Comparison of ENCODE assay signal across 1 cellular context in the genomic region with DNA sequence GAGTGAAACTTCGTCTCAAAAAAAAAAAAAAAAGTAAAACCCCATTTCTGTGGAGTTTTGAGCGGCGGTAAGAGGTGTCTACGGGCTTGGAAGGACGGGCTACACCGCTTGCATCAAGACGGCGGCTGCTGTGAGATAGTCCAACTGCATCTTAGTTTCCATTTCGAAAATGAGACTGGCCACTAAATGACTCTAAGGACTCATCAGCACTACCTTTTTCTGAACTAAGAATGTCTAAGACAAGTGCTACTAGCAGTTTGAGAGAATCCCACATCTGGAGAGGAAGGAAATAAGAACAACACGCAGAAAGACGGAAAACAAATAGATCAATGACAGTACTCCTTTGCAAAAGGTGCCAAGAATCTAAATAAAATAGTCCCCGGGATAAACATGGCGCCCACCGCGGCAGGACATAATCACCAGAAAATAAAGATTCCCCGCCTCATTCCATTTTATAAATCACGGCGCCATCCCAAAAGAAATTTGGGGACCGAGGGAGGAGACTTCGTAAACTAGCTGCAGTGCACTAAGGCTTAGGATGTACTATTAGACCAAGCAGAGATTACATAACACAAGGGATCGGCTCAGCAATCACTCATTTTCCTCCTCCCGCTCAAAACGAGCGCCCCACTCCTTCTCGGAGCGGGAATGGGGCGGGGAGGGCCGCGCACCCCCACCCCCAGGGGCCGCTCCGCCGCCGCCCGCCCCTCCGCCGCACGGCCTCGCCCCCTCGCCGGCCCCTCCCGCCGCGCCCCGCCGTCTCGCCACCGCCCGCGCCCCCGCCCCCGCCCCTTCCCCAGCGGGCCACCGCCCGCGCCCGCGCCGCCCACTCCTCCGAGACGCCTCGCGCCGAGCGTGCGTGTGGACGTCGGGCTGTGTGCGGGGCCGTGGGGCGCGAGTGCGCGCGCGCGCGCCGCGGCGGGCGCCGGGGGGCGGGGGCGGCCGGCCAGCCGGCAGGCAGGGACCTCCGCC.
A peak's percentile ranks its signal among the peaks of the same experiment; 100 is the strongest.
TF ChIP-seq lines count a peak whose summit lies in the region.

No MANE protein-coding gene starts in this region.

TF ChIP-seq in K562, 482 proteins besides CTCF, POLR2A, EP300 and RAD21 (continued from another document and continues in another):
- TF ChIP-seq, protein P1, sequence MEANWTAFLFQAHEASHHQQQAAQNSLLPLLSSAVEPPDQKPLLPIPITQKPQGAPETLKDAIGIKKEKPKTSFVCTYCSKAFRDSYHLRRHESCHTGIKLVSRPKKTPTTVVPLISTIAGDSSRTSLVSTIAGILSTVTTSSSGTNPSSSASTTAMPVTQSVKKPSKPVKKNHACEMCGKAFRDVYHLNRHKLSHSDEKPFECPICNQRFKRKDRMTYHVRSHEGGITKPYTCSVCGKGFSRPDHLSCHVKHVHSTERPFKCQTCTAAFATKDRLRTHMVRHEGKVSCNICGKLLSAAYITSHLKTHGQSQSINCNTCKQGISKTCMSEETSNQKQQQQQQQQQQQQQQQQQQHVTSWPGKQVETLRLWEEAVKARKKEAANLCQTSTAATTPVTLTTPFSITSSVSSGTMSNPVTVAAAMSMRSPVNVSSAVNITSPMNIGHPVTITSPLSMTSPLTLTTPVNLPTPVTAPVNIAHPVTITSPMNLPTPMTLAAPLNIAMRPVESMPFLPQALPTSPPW (CRISPR knock-in tag; IDR thresholded peaks at IDR 0.05) = peak; percentile 75
- 0 out of 2 replicates have a peak, but pooled peaks have one; percentile 40 for TF ChIP-seq E2F3 (CRISPR knock-in tag; IDR thresholded peaks at IDR 0.05)
- peak; percentile 37; the same call in 1 of the 2 replicates for TF ChIP-seq BRD4 (IDR thresholded peaks at IDR 0.05)
- no peak for TF ChIP-seq SOX6 (IDR thresholded peaks at IDR 0.05)
- TF ChIP-seq DMBX1 (CRISPR knock-in tag; IDR thresholded peaks at IDR 0.05; ENCODE audit: borderline replicate concordance) = no peak
- TF ChIP-seq SMAD4 (CRISPR knock-in tag; conservative IDR thresholded peaks at IDR 0.05) = 0 out of 2 replicates have a peak, but pooled peaks have one; percentile 27
- TF ChIP-seq ZNF24 (IDR thresholded peaks at IDR 0.05) = 0 out of 2 replicates have a peak, but pooled peaks have one; percentile 18
- TF ChIP-seq, protein P2, sequence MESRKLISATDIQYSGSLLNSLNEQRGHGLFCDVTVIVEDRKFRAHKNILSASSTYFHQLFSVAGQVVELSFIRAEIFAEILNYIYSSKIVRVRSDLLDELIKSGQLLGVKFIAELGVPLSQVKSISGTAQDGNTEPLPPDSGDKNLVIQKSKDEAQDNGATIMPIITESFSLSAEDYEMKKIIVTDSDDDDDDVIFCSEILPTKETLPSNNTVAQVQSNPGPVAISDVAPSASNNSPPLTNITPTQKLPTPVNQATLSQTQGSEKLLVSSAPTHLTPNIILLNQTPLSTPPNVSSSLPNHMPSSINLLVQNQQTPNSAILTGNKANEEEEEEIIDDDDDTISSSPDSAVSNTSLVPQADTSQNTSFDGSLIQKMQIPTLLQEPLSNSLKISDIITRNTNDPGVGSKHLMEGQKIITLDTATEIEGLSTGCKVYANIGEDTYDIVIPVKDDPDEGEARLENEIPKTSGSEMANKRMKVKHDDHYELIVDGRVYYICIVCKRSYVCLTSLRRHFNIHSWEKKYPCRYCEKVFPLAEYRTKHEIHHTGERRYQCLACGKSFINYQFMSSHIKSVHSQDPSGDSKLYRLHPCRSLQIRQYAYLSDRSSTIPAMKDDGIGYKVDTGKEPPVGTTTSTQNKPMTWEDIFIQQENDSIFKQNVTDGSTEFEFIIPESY (CRISPR knock-in tag; IDR thresholded peaks at IDR 0.05) = no peak
- TF ChIP-seq, protein P3, sequence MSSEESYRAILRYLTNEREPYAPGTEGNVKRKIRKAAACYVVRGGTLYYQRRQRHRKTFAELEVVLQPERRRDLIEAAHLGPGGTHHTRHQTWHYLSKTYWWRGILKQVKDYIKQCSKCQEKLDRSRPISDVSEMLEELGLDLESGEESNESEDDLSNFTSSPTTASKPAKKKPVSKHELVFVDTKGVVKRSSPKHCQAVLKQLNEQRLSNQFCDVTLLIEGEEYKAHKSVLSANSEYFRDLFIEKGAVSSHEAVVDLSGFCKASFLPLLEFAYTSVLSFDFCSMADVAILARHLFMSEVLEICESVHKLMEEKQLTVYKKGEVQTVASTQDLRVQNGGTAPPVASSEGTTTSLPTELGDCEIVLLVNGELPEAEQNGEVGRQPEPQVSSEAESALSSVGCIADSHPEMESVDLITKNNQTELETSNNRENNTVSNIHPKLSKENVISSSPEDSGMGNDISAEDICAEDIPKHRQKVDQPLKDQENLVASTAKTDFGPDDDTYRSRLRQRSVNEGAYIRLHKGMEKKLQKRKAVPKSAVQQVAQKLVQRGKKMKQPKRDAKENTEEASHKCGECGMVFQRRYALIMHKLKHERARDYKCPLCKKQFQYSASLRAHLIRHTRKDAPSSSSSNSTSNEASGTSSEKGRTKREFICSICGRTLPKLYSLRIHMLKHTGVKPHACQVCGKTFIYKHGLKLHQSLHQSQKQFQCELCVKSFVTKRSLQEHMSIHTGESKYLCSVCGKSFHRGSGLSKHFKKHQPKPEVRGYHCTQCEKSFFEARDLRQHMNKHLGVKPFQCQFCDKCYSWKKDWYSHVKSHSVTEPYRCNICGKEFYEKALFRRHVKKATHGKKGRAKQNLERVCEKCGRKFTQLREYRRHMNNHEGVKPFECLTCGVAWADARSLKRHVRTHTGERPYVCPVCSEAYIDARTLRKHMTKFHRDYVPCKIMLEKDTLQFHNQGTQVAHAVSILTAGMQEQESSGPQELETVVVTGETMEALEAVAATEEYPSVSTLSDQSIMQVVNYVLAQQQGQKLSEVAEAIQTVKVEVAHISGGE (CRISPR knock-in tag; IDR thresholded peaks at IDR 0.05) = no peak; a peak in 1 of 6 replicates
- 0 out of 2 replicates have a peak, but pooled peaks have one; percentile 10 for TF ChIP-seq CREM (IDR thresholded peaks at IDR 0.05; ENCODE audit: low read depth)
- no peak for TF ChIP-seq FOS (IDR thresholded peaks at IDR 0.05; ENCODE audit: extremely low read depth, insufficient read length)
- no peak for TF ChIP-seq MEF2D (tag; conservative IDR thresholded peaks at IDR 0.05; ENCODE audit: low read depth)
- TF ChIP-seq, protein P4, sequence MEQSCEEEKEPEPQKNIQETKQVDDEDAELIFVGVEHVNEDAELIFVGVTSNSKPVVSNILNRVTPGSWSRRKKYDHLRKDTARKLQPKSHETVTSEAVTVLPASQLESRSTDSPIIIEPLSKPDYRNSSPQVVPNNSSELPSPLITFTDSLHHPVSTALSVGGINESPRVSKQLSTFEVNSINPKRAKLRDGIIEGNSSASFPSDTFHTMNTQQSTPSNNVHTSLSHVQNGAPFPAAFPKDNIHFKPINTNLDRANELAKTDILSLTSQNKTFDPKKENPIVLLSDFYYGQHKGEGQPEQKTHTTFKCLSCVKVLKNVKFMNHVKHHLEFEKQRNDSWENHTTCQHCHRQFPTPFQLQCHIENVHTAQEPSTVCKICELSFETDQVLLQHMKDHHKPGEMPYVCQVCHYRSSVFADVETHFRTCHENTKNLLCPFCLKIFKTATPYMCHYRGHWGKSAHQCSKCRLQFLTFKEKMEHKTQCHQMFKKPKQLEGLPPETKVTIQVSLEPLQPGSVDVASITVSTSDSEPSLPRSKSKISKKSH (CRISPR knock-in tag; IDR thresholded peaks at IDR 0.05) = no peak
- no peak for TF ChIP-seq POLR3A (IDR thresholded peaks at IDR 0.05; ENCODE audit: borderline replicate concordance, extremely low read depth, insufficient read depth, insufficient read length)
- no peak for TF ChIP-seq ZBTB26 (CRISPR knock-in tag; IDR thresholded peaks at IDR 0.05)
- TF ChIP-seq ZBTB7A (IDR thresholded peaks at IDR 0.05; ENCODE audit: borderline replicate concordance, control insufficient read depth, low read depth, low read length) = 0 out of 2 replicates have a peak, but pooled peaks have one; percentile 43
- peak; percentile 7 to 42; a peak in 1 of 4 replicates for TF ChIP-seq TRIM24 (IDR thresholded peaks at IDR 0.05)
- peak in 2 of 3 experiments; percentile 72 to 91 for TF ChIP-seq YY1 (IDR thresholded peaks at IDR 0.05; ENCODE audit: borderline replicate concordance in 1 of 3, control insufficient read depth in 1 of 3, extremely low read depth in 1 of 3, insufficient read depth in 3 of 3, insufficient read length in 1 of 3, insufficient replicate concordance in 2 of 3, low read depth in 1 of 3, low read length in 2 of 3)
- TF ChIP-seq RB1 (IDR thresholded peaks at IDR 0.05; ENCODE audit: low read depth) = 0 out of 2 replicates have a peak, but pooled peaks have one; percentile 24
- peak; percentile 98 for TF ChIP-seq PHF21A (IDR thresholded peaks at IDR 0.05; ENCODE audit: borderline replicate concordance, low read depth)
- peak; percentile 38 for TF ChIP-seq BRD9 (IDR thresholded peaks at IDR 0.05; ENCODE audit: low read depth, partially characterized antibody)
- peak in 1 of 2 experiments; percentile 20; a peak in 1 of 4 replicates for TF ChIP-seq NRF1 (conservative IDR thresholded peaks at IDR 0.05 in 1 of 2, IDR thresholded peaks at IDR 0.05 in 1 of 2)
- no peak for TF ChIP-seq ZNF740 (CRISPR knock-in tag; IDR thresholded peaks at IDR 0.05)
- TF ChIP-seq ZNF740 (tag; IDR thresholded peaks at IDR 0.05) = peak in 1 of 2 experiments; percentile 39; a peak in 1 of 4 replicates
- 0 out of 2 replicates have a peak, but pooled peaks have one; percentile 51 for TF ChIP-seq MTA3 (IDR thresholded peaks at IDR 0.05; ENCODE audit: borderline replicate concordance)
- 0 out of 2 replicates have a peak, but pooled peaks have one; percentile 19 for TF ChIP-seq MTA2 (IDR thresholded peaks at IDR 0.05; ENCODE audit: low read depth)
- 0 out of 2 replicates have a peak, but pooled peaks have one; percentile 17 for TF ChIP-seq SMARCE1 (IDR thresholded peaks at IDR 0.05)
- TF ChIP-seq KLF10 (CRISPR knock-in tag; IDR thresholded peaks at IDR 0.05) = no peak
- TF ChIP-seq EP400 (IDR thresholded peaks at IDR 0.05) = peak; percentile 55; the same call in 1 of the 2 replicates
- peak in 1 of 2 experiments; percentile 56 for TF ChIP-seq AFF1 (IDR thresholded peaks at IDR 0.05; ENCODE audit: low read depth in 1 of 2, partially characterized antibody in 2 of 2)
- TF ChIP-seq, protein P5, sequence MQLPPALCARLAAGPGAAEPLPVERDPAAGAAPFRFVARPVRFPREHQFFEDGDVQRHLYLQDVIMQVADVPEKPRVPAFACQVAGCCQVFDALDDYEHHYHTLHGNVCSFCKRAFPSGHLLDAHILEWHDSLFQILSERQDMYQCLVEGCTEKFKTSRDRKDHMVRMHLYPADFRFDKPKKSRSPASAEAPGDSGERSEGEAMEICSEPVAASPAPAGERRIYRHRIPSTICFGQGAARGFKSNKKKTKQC (CRISPR knock-in tag; IDR thresholded peaks at IDR 0.05) = peak; percentile 68; the same call in 1 of the 2 replicates
- 0 out of 2 replicates have a peak, but pooled peaks have one; percentile 21 for TF ChIP-seq EGR1 (conservative IDR thresholded peaks at IDR 0.05)
